19 cellular contexts compared by ENCODE assay signal in genomic region chr1:199866210-199866617, GRCh38.
A peak's percentile ranks its signal among the peaks of the same experiment; 100 is the strongest.
DNase-seq lines count a peak whose midpoint lies in the region; ATAC-seq and TF ChIP-seq lines count a peak whose summit lies in the region.
"Had no signal": no experiment of that assay in that cellular context is flagged by ENCODE, and none has a peak within 500 bp of the region (broad histone marks: within the 10 kb centered on the region; RNA-seq: fewer than 3 reads in every experiment).

No MANE protein-coding gene starts in this region.

- H2BK120ac ChIP-seq in IMR-90 (ENCODE audit: low read depth, low read length): no peak overlapping the region

- H2BK15ac ChIP-seq in IMR-90 (ENCODE audit: low read depth, low read length): no peak overlapping the region

- CTCF ChIA-PET in IMR-90 (lab: Yijun Ruan, JAX): no interaction called here

- no peaks in the 10 kb centered on the region for H3K4me1 Mint-ChIP-seq in endodermal cell

- no peak overlapping the region for H2AK9ac ChIP-seq in IMR-90 (replicated peaks; ENCODE audit: low read depth, low read length, poor library complexity)

- no peak overlapping the region for H2AFZ ChIP-seq in IMR-90 (replicated peaks; ENCODE audit: low read length, poor library complexity)

- no peak overlapping the region for H3K27ac Mint-ChIP-seq in endodermal cell
- H3K27ac Mint-ChIP-seq: HFFc6 had no signal

- H3K4me1 ChIP-seq in IMR-90 (ENCODE audit: control insufficient read depth, insufficient read depth, low read length) (peaks cover 2% of the 10 kb centered on the region; the same call in 1 of the 2 replicates), endodermal cell (ENCODE audit: control insufficient read depth, insufficient read depth, low read length) (no peaks in the 10 kb centered on the region)
- H3K4me1 ChIP-seq: BE2C, SJCRH30 had no signal

- no peak overlapping the region for H3K18ac ChIP-seq in IMR-90 (ENCODE audit: low read depth, low read length)

- H2BK5ac ChIP-seq in IMR-90 (ENCODE audit: low read depth, low read length, poor library complexity, severe bottlenecking): no peak overlapping the region

- dilution Hi-C loops in IMR-90 (cut with HindIII; ENCODE audit: low sequenced_read_pairs, unreplicated experiment): no loop called here

- no peak for DNase-seq in IMR-90
- DNase-seq in endodermal cell: peak; percentile 51
- no peak for DNase-seq in left lobe of liver (ENCODE audit: low spot score)
- DNase-seq in stimulated activated CD4-positive, alpha-beta T cell treated with anti-CD3 and anti-CD28 coated beads, Interleukin-1b, Interleukin-23, amount 100 ng/mL, for 48 hours: no peak
- DNase-seq in stimulated activated CD4-positive, alpha-beta T cell treated with anti-CD3 and anti-CD28 coated beads, Interleukin-4, amount 100 ng/mL, for 24 hours: no peak
- DNase-seq: BE2C, DMS53, GF-D8, H7, HFFc6, NCI-H1092 treated with DMSO at 0.1 percent for 48 hours, NCI-H1436 treated with DMSO at 0.1 percent for 48 hours, NCI-H1930, NCI-H345, NCI-H524, NCI-H774, SJCRH30 had no signal

- ATAC-seq in IMR-90 (ENCODE audit: low read depth): no peak
- ATAC-seq in left lobe of liver: peak; percentile 50
- ATAC-seq in SK-N-SH treated with all-trans-retinoic acid at 6 μM for 48 hours: no peak; the same call in 2 of the 3 replicates
- ATAC-seq in HG03135 (IDR thresholded peaks at IDR 0.05; ENCODE audit: unreplicated experiment): no peak

- H3K9me3 Mint-ChIP-seq in endodermal cell: no peaks in the 10 kb centered on the region
- H3K9me3 Mint-ChIP-seq: HFFc6 had no signal

- H4K20me1 ChIP-seq in IMR-90 (ENCODE audit: insufficient read depth, low read length): no peaks in the 10 kb centered on the region

- no peak overlapping the region for H2BK20ac ChIP-seq in IMR-90 (ENCODE audit: low read depth, low read length)

- in situ Hi-C loops in IMR-90 (cut with MboI; ENCODE audit: low sequenced_read_pairs): no loop called here

- no peak overlapping the region for H3K27ac ChIP-seq in IMR-90 (ENCODE audit: insufficient read depth, low read length)
- no peak overlapping the region for H3K27ac ChIP-seq in endodermal cell (ENCODE audit: low read depth, low read length)
- H3K27ac ChIP-seq: SJCRH30 had no signal

- H4K8ac ChIP-seq in IMR-90 (ENCODE audit: low read depth in 2 of 2, low read length in 2 of 2): no peak overlapping the region; a peak in 1 of 4 replicates

- H3K36me3 Mint-ChIP-seq in endodermal cell (ENCODE audit: low read depth): no peaks in the 10 kb centered on the region

- no peak overlapping the region for H3K56ac ChIP-seq in IMR-90 (ENCODE audit: extremely low read depth, insufficient read depth, low read length)

- H2AK5ac ChIP-seq in IMR-90 (ENCODE audit: low read depth, low read length): no peak overlapping the region

- no peak overlapping the region for H3K4me3 Mint-ChIP-seq in endodermal cell
- H3K4me3 Mint-ChIP-seq: HFFc6 had no signal

- TF ChIP-seq CTCF in IMR-90 (conservative IDR thresholded peaks at IDR 0.05; ENCODE audit: low read depth, low read length) (no peak), endodermal cell (conservative IDR thresholded peaks at IDR 0.05) (no peak)

- H3K14ac ChIP-seq in IMR-90 (replicated peaks; ENCODE audit: low read depth, low read length): 0 out of 2 replicates have a peak overlapping the region, but pooled peaks have one; percentile 50

- H3K4me3 ChIP-seq in IMR-90 (ENCODE audit: insufficient read depth, low read depth, low read length) (no peak overlapping the region), endodermal cell (ENCODE audit: low read length) (no peak overlapping the region)
- H3K4me3 ChIP-seq: SJCRH30 had no signal

- H3K9ac ChIP-seq in IMR-90 (ENCODE audit: low read depth, low read length) (no peak overlapping the region), endodermal cell (ENCODE audit: extremely low read depth, low read length, poor library complexity, severe bottlenecking) (no peak overlapping the region)

- BruUV-seq in IMR-90 (replicated peaks; lab: Mats Ljungman, UMichigan): no TSS peak

- H3K36me3 ChIP-seq in IMR-90 (ENCODE audit: control insufficient read depth, insufficient read depth, low read length): no peaks in the 10 kb centered on the region
- H3K36me3 ChIP-seq in endodermal cell (ENCODE audit: control insufficient read depth, insufficient read depth, low read length): no peaks in the 10 kb centered on the region
- H3K36me3 ChIP-seq: BE2C, SJCRH30 had no signal

- TF ChIP-seq RAD21 in IMR-90 (IDR thresholded peaks at IDR 0.05; ENCODE audit: low read length): no peak

- no peak overlapping the region for H3K4ac ChIP-seq in IMR-90 (ENCODE audit: low read depth, low read length)

- no peaks in the 10 kb centered on the region for H3K27me3 ChIP-seq in IMR-90 (ENCODE audit: control insufficient read depth, insufficient read depth, low read length)
- no peaks in the 10 kb centered on the region for H3K27me3 ChIP-seq in endodermal cell (ENCODE audit: control insufficient read depth, insufficient read depth, low read length, poor library complexity, severe bottlenecking)
- H3K27me3 ChIP-seq: SJCRH30 had no signal

- WGBS in IMR-90 (ENCODE audit: extremely low coverage in 2 of 2, insufficient read length in 1 of 2), 2 experiments: 50% methylated on average over 4 of the region's 5 CpGs; no CpG with 5 or more reads in 1 of the 2 experiments
- WGBS in endodermal cell (ENCODE audit: insufficient coverage in 1 of 2, insufficient read length in 1 of 2), 2 experiments: 48 to 56% methylated on average over 3 to 4 of the region's 5 CpGs

- H3K79me1 ChIP-seq in IMR-90 (ENCODE audit: low read depth in 1 of 2, low read length in 2 of 2): no peaks in the 10 kb centered on the region

- H3K9me1 ChIP-seq in IMR-90 (ENCODE audit: insufficient read depth, low read length): no peaks in the 10 kb centered on the region

- H3K27me3 Mint-ChIP-seq in endodermal cell (ENCODE audit: insufficient read depth): no peaks in the 10 kb centered on the region

- intact Hi-C loops in IMR-90 (cut with micrococcal nuclease): no loop called here

- no peaks in the 10 kb centered on the region for H3K9me3 ChIP-seq in IMR-90 (ENCODE audit: control insufficient read depth, insufficient read depth, low read length)
- H3K9me3 ChIP-seq in endodermal cell (ENCODE audit: control insufficient read depth, low read length): no peaks in the 10 kb centered on the region
- H3K9me3 ChIP-seq: BE2C, SJCRH30 had no signal

- no peak overlapping the region for H4K91ac ChIP-seq in IMR-90 (ENCODE audit: insufficient read depth, low read depth, low read length)

- H3K23ac ChIP-seq in IMR-90 (ENCODE audit: low read depth, low read length): no peak overlapping the region

- POLR2A ChIA-PET in IMR-90 (lab: Charles Lee; ENCODE audit: unreplicated experiment): no interaction called here

- H4K5ac ChIP-seq in IMR-90 (ENCODE audit: low read depth, low read length): no peak overlapping the region

- TF ChIP-seq POLR2A in IMR-90 (IDR thresholded peaks at IDR 0.05; ENCODE audit: low read depth, low read length): no peak

- no peak overlapping the region for H3K4me2 ChIP-seq in IMR-90 (ENCODE audit: low read depth, low read length)

TF ChIP-seq in IMR-90, 13 proteins besides CTCF, POLR2A, EP300 and RAD21 (continues in another document):
- TF ChIP-seq MAFK (IDR thresholded peaks at IDR 0.05; ENCODE audit: low read depth, low read length) (no peak), SMC3 (IDR thresholded peaks at IDR 0.05; ENCODE audit: low read depth, low read length) (no peak), USF2 (IDR thresholded peaks at IDR 0.05; ENCODE audit: low read depth, low read length) (no peak), ELK1 (IDR thresholded peaks at IDR 0.05; ENCODE audit: borderline replicate concordance, low read depth, low read length) (no peak), NFE2L2 (IDR thresholded peaks at IDR 0.05; ENCODE audit: low read depth, low read length) (no peak)

TF ChIP-seq in SK-N-SH treated with all-trans-retinoic acid at 6 μM for 48 hours, 23 proteins besides CTCF, POLR2A, EP300 and RAD21 (continues in another document):
- TF ChIP-seq ISL1 (CRISPR knock-in tag; IDR thresholded peaks at IDR 0.05): no peak
- TF ChIP-seq TCF4 (CRISPR knock-in tag; IDR thresholded peaks at IDR 0.05; ENCODE audit: borderline replicate concordance): no peak
- TF ChIP-seq ZNF70 (CRISPR knock-in tag; IDR thresholded peaks at IDR 0.05): no peak
- no peak for TF ChIP-seq CREB5 (CRISPR knock-in tag; IDR thresholded peaks at IDR 0.05; ENCODE audit: low read depth)
- no peak for TF ChIP-seq RARB (CRISPR knock-in tag; IDR thresholded peaks at IDR 0.05)
- TF ChIP-seq CSRNP3 (CRISPR knock-in tag; IDR thresholded peaks at IDR 0.05): no peak
- no peak for TF ChIP-seq BACH2 (CRISPR knock-in tag; IDR thresholded peaks at IDR 0.05; ENCODE audit: borderline replicate concordance)
